In the genomic region with DNA sequence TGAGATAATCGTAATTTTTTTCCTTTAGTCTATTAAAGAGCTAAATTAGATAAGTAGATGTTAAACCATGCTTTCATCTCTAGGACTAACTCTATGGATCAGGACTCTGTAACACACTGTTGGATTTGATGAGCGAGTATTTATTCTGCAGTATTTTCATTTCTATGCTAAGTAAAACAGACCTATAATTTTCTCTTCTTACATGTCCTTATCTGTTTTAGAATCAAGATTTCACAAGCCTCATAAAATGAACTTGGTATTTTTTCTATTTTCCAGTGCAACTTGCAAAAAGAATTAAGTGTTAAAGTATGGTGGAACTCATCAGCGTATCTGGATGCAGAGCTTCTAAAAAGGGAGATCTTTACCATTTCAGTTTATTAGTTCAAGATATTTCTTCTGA, we compare ENCODE assay signal across 11 cellular contexts. TPM values are rescaled to one million over a fixed set of nuclear protein-coding genes. Genes with fewer than 3 reads are reported as not detected.
DNase-seq lines count a peak whose midpoint lies in the region; ATAC-seq and TF ChIP-seq lines count a peak whose summit lies in the region.
"Had no signal": no experiment of that assay in that cellular context is flagged by ENCODE, and none has a peak within 500 bp of the region (broad histone marks: within the 10 kb centered on the region; RNA-seq: fewer than 3 reads in every experiment).

No MANE protein-coding gene starts in this region.

- no peak overlapping the region for H3K9ac ChIP-seq in SU-DHL-6 (ENCODE audit: low read length)

- no peak for ATAC-seq in stimulated activated effector memory CD8-positive, alpha-beta T cell treated with anti-CD3 and anti-CD28 coated beads, Interleukin-12 subunit alpha, Interleukin-12 subunit beta, amount 100 ng/mL, for 72 hours
- no peak for ATAC-seq in HG03175 (IDR thresholded peaks at IDR 0.05; ENCODE audit: unreplicated experiment)
- ATAC-seq: activated naive CD4-positive, alpha-beta T cell treated with anti-CD3 and anti-CD28 coated beads, Interleukin-2, amount 50 U/mL, for 72 hours had no signal

- H3K9me3 ChIP-seq in SU-DHL-6 (ENCODE audit: insufficient read depth, low read length) = no peaks in the 10 kb centered on the region

- H3K79me2 ChIP-seq in SU-DHL-6 (ENCODE audit: insufficient read depth, low read length) = peaks cover 68% of the 10 kb centered on the region

- H3K27me3 ChIP-seq in SU-DHL-6 (ENCODE audit: low read length) = no peaks in the 10 kb centered on the region

- H3K27ac ChIP-seq in SU-DHL-6 (ENCODE audit: low read depth, low read length) = no peak overlapping the region

- no peak overlapping the region for H2AFZ ChIP-seq in SU-DHL-6 (ENCODE audit: low read depth, low read length, severe bottlenecking)

- H3K36me3 Mint-ChIP-seq in activated naive CD4-positive, alpha-beta T cell treated with anti-CD3 and anti-CD28 coated beads, Interleukin-2, amount 50 U/mL, for 24 hours = peaks cover 8% of the 10 kb centered on the region
- H3K36me3 Mint-ChIP-seq in stimulated activated effector memory CD8-positive, alpha-beta T cell treated with anti-CD3 and anti-CD28 coated beads, Interleukin-12 subunit alpha, Interleukin-12 subunit beta, amount 100 ng/mL, for 72 hours = peaks cover 21% of the 10 kb centered on the region

- H3K27me3 Mint-ChIP-seq in activated naive CD4-positive, alpha-beta T cell treated with anti-CD3 and anti-CD28 coated beads, Interleukin-2, amount 50 U/mL, for 24 hours = no peaks in the 10 kb centered on the region
- H3K27me3 Mint-ChIP-seq: memory B cell had no signal

- no peaks in the 10 kb centered on the region for H3F3A ChIP-seq in SU-DHL-6 (ENCODE audit: insufficient read depth)

- H3K9me3 Mint-ChIP-seq in activated naive CD4-positive, alpha-beta T cell treated with anti-CD3 and anti-CD28 coated beads, Interleukin-2, amount 50 U/mL, for 24 hours = no peaks in the 10 kb centered on the region
- H3K9me3 Mint-ChIP-seq in stimulated activated effector memory CD8-positive, alpha-beta T cell treated with anti-CD3 and anti-CD28 coated beads, Interleukin-12 subunit alpha, Interleukin-12 subunit beta, amount 100 ng/mL, for 72 hours = no peaks in the 10 kb centered on the region
- H3K9me3 Mint-ChIP-seq: activated naive CD4-positive, alpha-beta T cell treated with anti-CD3 and anti-CD28 coated beads, Interleukin-2, amount 50 U/mL, for 72 hours had no signal

- H3K36me3 ChIP-seq in SU-DHL-6 (ENCODE audit: low read length) = no peaks in the 10 kb centered on the region

- no peak overlapping the region for H3K4me3 ChIP-seq in SU-DHL-6 (ENCODE audit: insufficient read depth, low read length, poor library complexity, severe bottlenecking)
- peak overlapping the region; percentile 97 for H3K4me3 ChIP-seq in fibroblast of villous mesenchyme (ENCODE audit: low read depth, low read length)

- peaks cover 60% of the 10 kb centered on the region for H3K4me1 Mint-ChIP-seq in activated naive CD4-positive, alpha-beta T cell treated with anti-CD3 and anti-CD28 coated beads, Interleukin-2, amount 50 U/mL, for 24 hours
- H3K4me1 Mint-ChIP-seq in stimulated activated effector memory CD8-positive, alpha-beta T cell treated with anti-CD3 and anti-CD28 coated beads, Interleukin-12 subunit alpha, Interleukin-12 subunit beta, amount 100 ng/mL, for 72 hours = peaks cover 45% of the 10 kb centered on the region

- DNase-seq in activated naive CD4-positive, alpha-beta T cell treated with anti-CD3 and anti-CD28 coated beads, Interleukin-2, amount 50 U/mL, for 16 hours = no peak
- peak; percentile 48 for DNase-seq in fibroblast of villous mesenchyme (ENCODE audit: low read depth)
- no peak for DNase-seq in stimulated activated effector memory CD8-positive, alpha-beta T cell treated with anti-CD3 and anti-CD28 coated beads, Interleukin-12 subunit alpha, Interleukin-12 subunit beta, amount 100 ng/mL, for 72 hours (ENCODE audit: low spot score in 2 of 2)
- DNase-seq in LoVo (ENCODE audit: low spot score) = no peak
- DNase-seq in NAMALWA (ENCODE audit: low spot score) = no peak
- DNase-seq: substantia nigra had no signal

- H3K4me3 Mint-ChIP-seq in activated naive CD4-positive, alpha-beta T cell treated with anti-CD3 and anti-CD28 coated beads, Interleukin-2, amount 50 U/mL, for 24 hours = peak overlapping the region; percentile 92
- peak overlapping the region; percentile 83 for H3K4me3 Mint-ChIP-seq in stimulated activated effector memory CD8-positive, alpha-beta T cell treated with anti-CD3 and anti-CD28 coated beads, Interleukin-12 subunit alpha, Interleukin-12 subunit beta, amount 100 ng/mL, for 72 hours

- peak overlapping the region; percentile 85 for H3K4me2 ChIP-seq in SU-DHL-6 (ENCODE audit: low read depth, low read length, poor library complexity, severe bottlenecking)

- no peak for TF ChIP-seq CTCF in SU-DHL-6 (IDR thresholded peaks at IDR 0.05; ENCODE audit: insufficient read depth, low read length, poor library complexity, severe bottlenecking)
- no peak for TF ChIP-seq CTCF in fibroblast of villous mesenchyme (IDR thresholded peaks at IDR 0.05; ENCODE audit: insufficient read depth, low read depth, low read length)

- no peak overlapping the region for H3K27ac Mint-ChIP-seq in activated naive CD4-positive, alpha-beta T cell treated with anti-CD3 and anti-CD28 coated beads, Interleukin-2, amount 50 U/mL, for 24 hours
- no peak overlapping the region for H3K27ac Mint-ChIP-seq in stimulated activated effector memory CD8-positive, alpha-beta T cell treated with anti-CD3 and anti-CD28 coated beads, Interleukin-12 subunit alpha, Interleukin-12 subunit beta, amount 100 ng/mL, for 72 hours

- peaks cover 17% of the 10 kb centered on the region for H4K20me1 ChIP-seq in SU-DHL-6 (ENCODE audit: low read depth, low read length)

- H3K9me2 ChIP-seq in SU-DHL-6 (replicated peaks; ENCODE audit: insufficient read depth, low read length) = no peaks in the 10 kb centered on the region

RNA-seq across cellular contexts. Expression of gene CACUL1, which starts 2.4 kb away (rescaled TPM):
- total RNA-seq in fibroblast of villous mesenchyme = 29.0 and 40.6 TPM in 2 replicates
